Comparison of ENCODE assay signal across 14 cellular contexts in the genomic region with DNA sequence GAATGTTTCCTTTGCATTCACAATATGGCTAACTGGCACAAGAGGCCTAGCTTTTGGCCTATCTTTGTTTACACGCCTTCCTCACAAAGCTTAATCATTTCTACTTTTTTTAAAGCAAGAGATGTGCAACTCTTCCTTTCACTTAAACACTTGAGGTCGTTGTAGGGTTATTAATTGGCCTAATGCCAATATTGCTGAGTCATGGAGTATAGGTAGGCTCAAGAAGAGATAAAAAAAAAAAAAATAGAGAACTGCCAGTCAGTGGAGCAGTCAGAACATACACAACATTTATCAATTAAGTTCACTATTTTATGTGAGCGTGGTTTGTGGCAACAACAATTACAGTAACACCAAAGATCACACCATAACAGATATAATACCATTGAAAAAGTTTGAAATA. TPM values are rescaled to one million over a fixed set of nuclear protein-coding genes. Genes with fewer than 3 reads are reported as not detected.
A peak's percentile ranks its signal among the peaks of the same experiment; 100 is the strongest.
DNase-seq lines count a peak whose midpoint lies in the region; ATAC-seq and TF ChIP-seq lines count a peak whose summit lies in the region.
"Had no signal": no experiment of that assay in that cellular context is flagged by ENCODE, and none has a peak within 500 bp of the region (broad histone marks: within the 10 kb centered on the region; RNA-seq: fewer than 3 reads in every experiment).

No MANE protein-coding gene starts in this region.

- CTCF ChIA-PET in MCF 10A (lab: Yijun Ruan, JAX) = no interaction called here

- no peak overlapping the region for H3K4me3 ChIP-seq in breast epithelium
- no peak overlapping the region for H3K4me3 ChIP-seq in upper lobe of right lung

- in situ Hi-C loops in SK-MEL-5 (cut with HindIII; ENCODE audit: low pct_unique_long_range_greater_than_20kb, low sequenced_read_pairs) (no loop called here), GM13976 (cut with MboI; ENCODE audit: low sequenced_read_pairs, unreplicated experiment) (no loop called here)

- no peaks in the 10 kb centered on the region for H3K9me3 Mint-ChIP-seq in MCF 10A (ENCODE audit: unreplicated experiment)

- peaks cover 13% of the 10 kb centered on the region for H3K36me3 Mint-ChIP-seq in MCF 10A (ENCODE audit: insufficient read depth, unreplicated experiment)

- H3K9me3 ChIP-seq in breast epithelium = no peaks in the 10 kb centered on the region
- H3K9me3 ChIP-seq in upper lobe of right lung = no peaks in the 10 kb centered on the region

- TF ChIP-seq CTCF in MCF 10A (IDR thresholded peaks at IDR 0.05; ENCODE audit: unreplicated experiment) = no peak
- no peak for TF ChIP-seq CTCF in breast epithelium (IDR thresholded peaks at IDR 0.05)
- TF ChIP-seq CTCF in upper lobe of right lung (IDR thresholded peaks at IDR 0.05) = no peak
- no peak for TF ChIP-seq CTCF in GM13976 (IDR thresholded peaks at IDR 0.05; ENCODE audit: borderline replicate concordance, control extremely low read depth, extremely low read depth, insufficient read depth, missing control alignments)

- no TSS peak for BruUV-seq in MCF 10A (replicated peaks; lab: Mats Ljungman, UMichigan)

- POLR2A ChIA-PET in MCF 10A (lab: Yijun Ruan, JAX) = no interaction called here

- no peak overlapping the region for H3K27ac Mint-ChIP-seq in MCF 10A (ENCODE audit: low read depth, unreplicated experiment)

- DNase-seq in MCF 10A (ENCODE audit: unreplicated experiment) (peak; percentile 61), breast epithelium (ENCODE audit: low spot score in 2 of 2) (no peak), SK-MEL-5 (ENCODE audit: low read depth, low spot score) (peak; percentile 27), upper lobe of right lung (no peak), NOMO-1 (lab: John Stamatoyannopoulos, UW; ENCODE audit: unreplicated experiment in 2 of 2) (no peak), GM13976 (ENCODE audit: low spot score) (no peak), left lobe of liver (ENCODE audit: low spot score) (no peak)
- DNase-seq: activated effector memory CD4-positive, alpha-beta T cell treated with Interleukin-2 at 50 U/mL for 16 hours; COR-L47; kidney; NCI-H2107; posterior cingulate gyrus had no signal

- ATAC-seq in esophagus mucosa (peak; percentile 61), upper lobe of right lung (peak; percentile 32), left lobe of liver (no peak)

- no peak overlapping the region for H3K4me3 Mint-ChIP-seq in MCF 10A (ENCODE audit: unreplicated experiment)

- H3K27me3 ChIP-seq in breast epithelium = no peaks in the 10 kb centered on the region
- no peaks in the 10 kb centered on the region for H3K27me3 ChIP-seq in upper lobe of right lung

- H3K36me3 ChIP-seq in breast epithelium = no peaks in the 10 kb centered on the region
- peaks cover 13% of the 10 kb centered on the region for H3K36me3 ChIP-seq in upper lobe of right lung

- TF ChIP-seq POLR2A in breast epithelium (IDR thresholded peaks at IDR 0.05) = no peak

- H3K27me3 Mint-ChIP-seq in MCF 10A (ENCODE audit: insufficient read depth, unreplicated experiment) = no peaks in the 10 kb centered on the region

- peaks cover 16% of the 10 kb centered on the region for H3K4me1 Mint-ChIP-seq in MCF 10A (ENCODE audit: insufficient read depth, unreplicated experiment)

- intact Hi-C loops in MCF 10A (cut with micrococcal nuclease) = no loop called here
- intact Hi-C loops in breast epithelium (cut with DNase I; ENCODE audit: low total_unique reads) = no loop called here
- intact Hi-C loops in upper lobe of right lung (cut with DNase I) = no loop called here

- peaks cover 2 to 7% of the 10 kb centered on the region in 2 donors for H3K4me1 ChIP-seq in breast epithelium
- H3K4me1 ChIP-seq in upper lobe of right lung = peaks cover 28% of the 10 kb centered on the region

- H3K27ac ChIP-seq in breast epithelium (no peak overlapping the region), upper lobe of right lung (no peak overlapping the region)
- H3K27ac ChIP-seq: HL-60 had no signal

RNA-seq across cellular contexts. Expression of a gene that starts 5.9 kb away (rescaled TPM):
- 32.2 and 32.6 TPM in 2 replicates for total RNA-seq in MCF 10A (2022)
- 10 to 100 TPM; 23.3 to 41.0 (median 36.8) TPM for total RNA-seq in breast epithelium
- total RNA-seq in SK-MEL-5 (2014; rRNA removed; shearing (Covaris generic)) = 34.9 and 35.1 TPM in 2 replicates
- 24.9 and 31.1 TPM in 2 replicates for polyA plus RNA-seq in SK-MEL-5 (2015; cell fraction: cytosol; rRNA removed)
- 92.2 and 112 TPM in 2 replicates for polyA plus RNA-seq in SK-MEL-5 (2015; cell fraction: nucleus; rRNA removed)
- 18.8 TPM for total RNA-seq in esophagus mucosa
- total RNA-seq in upper lobe of right lung = 60.6 TPM
- total RNA-seq in left lobe of liver = 12.2 TPM

RNA-seq across cellular contexts. Expression of a gene that starts 6.2 kb away (rescaled TPM):
- 56.3 and 69.4 TPM in 2 replicates for total RNA-seq in MCF 10A (2022)
- total RNA-seq in breast epithelium = 10 to 100 TPM; 13.9 to 24.4 (median 18.7) TPM
- total RNA-seq in SK-MEL-5 (2014; rRNA removed; shearing (Covaris generic)) = 104 and 105 TPM in 2 replicates
- 114 and 130 TPM in 2 replicates for polyA plus RNA-seq in SK-MEL-5 (2015; cell fraction: cytosol; rRNA removed)
- 22.1 and 27.6 TPM in 2 replicates for polyA plus RNA-seq in SK-MEL-5 (2015; cell fraction: nucleus; rRNA removed)
- total RNA-seq in esophagus mucosa = 22.2 TPM
- 43.4 TPM for total RNA-seq in upper lobe of right lung
- total RNA-seq in left lobe of liver = 74.9 TPM

Comparison
In these comparisons a context has a peak if more than half of its experiments do, and no peak if none do; other contexts are left out.
1. DNase-seq: peak in MCF 10A (single experiment) and SK-MEL-5 (single experiment); none in breast epithelium (0 of 2), upper lobe of right lung (single experiment), NOMO-1 (0 of 2), GM13976 (single experiment) and left lobe of liver (single experiment).